ENCODE assay signal across 8 cellular contexts in the genomic region with DNA sequence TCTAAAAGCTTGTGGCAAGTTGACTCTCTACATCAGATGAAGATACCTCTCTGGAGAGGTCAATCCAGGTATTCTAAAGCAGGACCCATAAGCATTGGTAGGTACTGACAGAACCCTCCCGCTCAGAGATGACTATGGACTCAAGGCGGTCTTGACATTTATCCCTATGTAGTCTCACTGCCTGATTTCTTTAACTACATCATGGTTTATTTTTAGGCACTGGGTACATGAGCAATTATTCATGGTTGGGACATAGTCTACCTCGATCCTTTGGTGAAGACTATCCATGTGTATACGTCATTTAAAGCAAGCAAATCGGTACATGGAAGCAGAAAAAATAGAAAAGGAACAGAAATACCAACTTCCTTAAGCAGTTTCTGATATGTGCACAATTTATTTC.
"Had no signal": no experiment of that assay in that cellular context is flagged by ENCODE, and none has a peak within 500 bp of the region (broad histone marks: within the 10 kb centered on the region; RNA-seq: fewer than 3 reads in every experiment).

No MANE protein-coding gene starts in this region.

- H2AFZ ChIP-seq: GM23248 had no signal

- H3K4me3 ChIP-seq: GM23248 had no signal

- DNase-seq: GM23248, GOT3, H7, HCEC 1CT, IMR-90, KBM-7 had no signal

- H3K9ac ChIP-seq: GM23248, KMS-11 had no signal

- H3K4me2 ChIP-seq: KMS-11 had no signal

- H3K27ac ChIP-seq: GM23248, HL-60, KMS-11 had no signal
